Comparison of ENCODE assay signal across 24 cellular contexts in the genomic region with DNA sequence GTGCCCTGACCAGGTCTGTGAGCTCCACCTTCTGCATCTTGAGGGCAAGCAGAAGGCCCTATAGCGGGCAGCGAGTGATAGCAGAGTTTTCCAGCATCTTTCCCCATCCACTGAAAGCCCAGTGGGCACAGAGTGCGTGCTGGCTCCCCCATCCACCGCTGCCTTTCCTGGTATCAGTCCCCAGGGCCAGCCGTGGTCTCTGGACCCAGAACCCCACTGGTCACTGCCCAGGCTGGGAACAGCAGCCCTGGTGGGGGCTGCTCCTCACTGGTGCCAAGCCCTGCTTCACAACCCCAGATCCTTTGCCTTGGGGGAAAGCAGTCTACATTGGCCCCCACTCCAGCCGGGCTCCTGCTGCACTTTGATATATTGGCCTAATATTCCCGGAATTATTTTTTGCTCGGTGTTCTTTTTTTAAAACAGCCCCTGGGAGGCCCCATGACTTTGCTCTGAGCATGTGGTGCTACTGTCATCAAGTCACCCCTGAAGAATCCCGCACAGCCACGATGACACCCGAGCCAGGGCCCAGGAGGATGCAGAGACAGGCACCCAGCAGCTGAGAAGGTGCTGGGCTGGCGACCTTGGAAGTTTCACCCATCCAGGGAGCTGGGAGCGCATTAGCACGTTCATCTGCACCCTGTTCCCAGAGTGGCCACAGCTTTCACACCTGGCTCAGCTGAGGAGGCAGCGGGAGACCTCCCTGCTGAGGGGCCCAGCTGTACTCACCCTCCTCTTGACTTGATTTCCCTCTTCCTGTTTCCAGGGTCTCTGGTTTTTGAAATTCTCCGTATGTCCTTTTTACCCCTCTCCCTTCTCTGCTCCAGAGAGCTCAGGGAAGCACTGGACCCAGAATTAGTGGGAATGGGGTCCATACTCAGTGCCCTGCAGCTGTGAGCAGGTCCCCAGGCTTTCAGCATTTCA. TPM values are rescaled to one million over a fixed set of nuclear protein-coding genes. Genes with fewer than 3 reads are reported as not detected.
"Had no signal": no experiment of that assay in that cellular context is flagged by ENCODE, and none has a peak within 500 bp of the region (broad histone marks: within the 10 kb centered on the region; RNA-seq: fewer than 3 reads in every experiment).

No MANE protein-coding gene starts in this region.

- H3K4me3 Mint-ChIP-seq: activated CD8-positive, alpha-beta T cell treated with anti-CD3 and anti-CD28 coated beads for 36 hours; activated naive CD4-positive, alpha-beta T cell treated with anti-CD3 and anti-CD28 coated beads, Interleukin-2, amount 50 U/mL, for 24 hours; activated T-cell treated with anti-CD3 and anti-CD28 coated beads, Interleukin-2, amount 50 U/mL, for 72 hours; effector memory CD8-positive, alpha-beta T cell; naive B cell; neural crest cell had no signal

- H3K27ac Mint-ChIP-seq: activated CD8-positive, alpha-beta T cell treated with anti-CD3 and anti-CD28 coated beads for 36 hours; activated naive CD4-positive, alpha-beta T cell treated with anti-CD3 and anti-CD28 coated beads, Interleukin-2, amount 50 U/mL, for 24 hours; activated T-cell treated with anti-CD3 and anti-CD28 coated beads, Interleukin-2, amount 50 U/mL, for 72 hours; effector memory CD8-positive, alpha-beta T cell; naive B cell had no signal

- DNase-seq: activated CD4-positive, alpha-beta T cell treated with anti-CD3 and anti-CD28 coated beads for 48 hours; activated CD4-positive, CD25-positive, alpha-beta regulatory T cell; activated CD8-positive, alpha-beta T cell treated with anti-CD3 and anti-CD28 coated beads for 36 hours; activated gamma-delta T cell; activated T-cell treated with anti-CD3 and anti-CD28 coated beads, Interleukin-2, amount 50 U/mL, for 72 hours; dermis blood vessel endothelial cell; effector memory CD8-positive, alpha-beta T cell; foreskin fibroblast; kidney glomerular epithelial cell; left ventricle myocardium superior; naive B cell; SIG-M5; stimulated activated CD4-positive, alpha-beta T cell treated with anti-CD3 and anti-CD28 coated beads, Interleukin-12 subunit alpha, Interleukin-12 subunit beta, amount 100 ng/mL, for 4 hours; stimulated activated CD4-positive, alpha-beta T cell treated with anti-CD3 and anti-CD28 coated beads, Interleukin-2, amount 100 ng/mL, for 24 hours; stimulated activated naive CD8-positive, alpha-beta T cell treated with anti-CD3 and anti-CD28 coated beads, Interleukin-15, Interleukin-2, amounts not matched to agents 100 U/mL and 50 U/mL, for 24 hours; T-helper 1 cell; T-helper 9 cell; trophoblast cell had no signal

- H3K36me3 Mint-ChIP-seq: activated naive CD4-positive, alpha-beta T cell treated with anti-CD3 and anti-CD28 coated beads, Interleukin-2, amount 50 U/mL, for 24 hours; naive B cell had no signal

- H3K4me1 Mint-ChIP-seq: activated naive CD4-positive, alpha-beta T cell treated with anti-CD3 and anti-CD28 coated beads, Interleukin-2, amount 50 U/mL, for 24 hours; naive B cell had no signal

- H3K9me3 Mint-ChIP-seq: activated CD8-positive, alpha-beta T cell treated with anti-CD3 and anti-CD28 coated beads for 36 hours; activated naive CD4-positive, alpha-beta T cell treated with anti-CD3 and anti-CD28 coated beads, Interleukin-2, amount 50 U/mL, for 24 hours; activated T-cell treated with anti-CD3 and anti-CD28 coated beads, Interleukin-2, amount 50 U/mL, for 72 hours; effector memory CD8-positive, alpha-beta T cell; neural crest cell had no signal

RNA-seq across cellular contexts. Expression of gene KLHDC7A, which starts 56.9 kb away (rescaled TPM):
- total RNA-seq: activated CD8-positive, alpha-beta T cell treated with anti-CD3 and anti-CD28 coated beads for 36 hours; activated T-cell treated with anti-CD3 and anti-CD28 coated beads, Interleukin-2, amount 50 U/mL, for 72 hours; ascending aorta; cerebellum; left ventricle myocardium superior; mononuclear cell; neural crest cell; temporal lobe had no signal
